29 cellular contexts compared by ENCODE assay signal in the genomic region with DNA sequence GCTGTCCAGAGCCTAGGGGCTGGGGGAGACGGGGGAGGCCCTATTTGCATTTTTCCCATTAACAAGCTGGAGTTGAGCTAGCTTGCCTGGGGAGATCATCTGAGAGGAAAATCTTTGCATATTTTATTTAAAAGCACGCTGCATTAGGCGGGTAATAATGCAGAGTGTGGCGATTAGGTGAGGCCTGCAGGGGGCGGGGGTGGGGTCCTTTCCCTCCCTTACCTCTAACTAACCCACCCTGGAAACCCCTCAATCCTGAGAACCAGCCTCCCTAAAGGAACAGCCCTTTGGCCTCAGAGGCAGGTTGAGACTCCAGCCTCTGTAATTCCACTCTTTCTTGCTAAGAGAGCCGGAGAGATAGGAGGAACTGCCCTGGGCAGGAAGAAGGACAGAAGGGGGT. TPM values are rescaled to one million over a fixed set of nuclear protein-coding genes. Genes with fewer than 3 reads are reported as not detected.
DNase-seq lines count a peak whose midpoint lies in the region; ATAC-seq, FAIRE-seq and TF ChIP-seq lines count a peak whose summit lies in the region.
"Had no signal": no experiment of that assay in that cellular context is flagged by ENCODE, and none has a peak within 500 bp of the region (broad histone marks: within the 10 kb centered on the region; RNA-seq: fewer than 3 reads in every experiment).

No MANE protein-coding gene starts in this region.

- no peaks in the 10 kb centered on the region for H3K36me3 ChIP-seq in GM06990 (ENCODE audit: control insufficient read depth, insufficient read depth, low read length)
- no peaks in the 10 kb centered on the region for H3K36me3 ChIP-seq in endothelial cell of umbilical vein (ENCODE audit: control insufficient read depth in 2 of 2, extremely low read depth in 1 of 2, insufficient read depth in 2 of 2, low read length in 2 of 2)
- no peaks in the 10 kb centered on the region for H3K36me3 ChIP-seq in neural progenitor cell
- H3K36me3 ChIP-seq in upper lobe of right lung: no peaks in the 10 kb centered on the region
- no peaks in the 10 kb centered on the region for H3K36me3 ChIP-seq in suprapubic skin
- no peaks in the 10 kb centered on the region for H3K36me3 ChIP-seq in breast epithelium
- H3K36me3 ChIP-seq: BLaER1, heart left ventricle, sigmoid colon had no signal

- H3K36me3 Mint-ChIP-seq in neural progenitor cell: no peaks in the 10 kb centered on the region
- H3K36me3 Mint-ChIP-seq: activated naive CD8-positive, alpha-beta T cell; stimulated activated memory B cell treated with anti-CD40 and anti-IgM and Interleukin-4, amounts not matched to agents 10 μg/mL and 1 μg/mL and 100 μg/mL, for 72 hours had no signal

- H3F3A ChIP-seq in neural progenitor cell (ENCODE audit: low read depth): peaks cover 54% of the 10 kb centered on the region

- no peak overlapping the region for H3K4me3 ChIP-seq in GM06990 (replicated peaks; ENCODE audit: low read depth, low read length)
- H3K4me3 ChIP-seq in endothelial cell of umbilical vein (replicated peaks in 1 of 3; ENCODE audit: insufficient read depth in 1 of 3, low read depth in 1 of 3, low read length in 3 of 3): no peak overlapping the region
- H3K4me3 ChIP-seq in neural progenitor cell: no peak overlapping the region
- no peak overlapping the region for H3K4me3 ChIP-seq in upper lobe of right lung
- no peak overlapping the region for H3K4me3 ChIP-seq in suprapubic skin
- no peak overlapping the region for H3K4me3 ChIP-seq in breast epithelium
- H3K4me3 ChIP-seq: BLaER1, GM12878, heart left ventricle, sigmoid colon had no signal

- H3K4me2 ChIP-seq in endothelial cell of umbilical vein (ENCODE audit: insufficient read depth, low read length) (no peak overlapping the region), neural progenitor cell (peak overlapping the region; percentile 69)
- H3K4me2 ChIP-seq: BLaER1 had no signal

- H2AFZ ChIP-seq in endothelial cell of umbilical vein (ENCODE audit: low read depth, low read length) (no peak overlapping the region), neural progenitor cell (replicated peaks) (peak overlapping the region; percentile 60)

- dilution Hi-C loops in endothelial cell of umbilical vein (cut with MboI; ENCODE audit: extremely low pct_ligation_motif_present, low sequenced_read_pairs): no loop called here

- POLR2A ChIA-PET in endothelial cell of umbilical vein (lab: Charles Lee): no interaction called here

- peaks cover 44% of the 10 kb centered on the region for H3K27me3 Mint-ChIP-seq in neural progenitor cell (ENCODE audit: insufficient read depth, low read depth)

- peaks cover 4% of the 10 kb centered on the region; the same call in 1 of the 2 replicates for H3K27me3 ChIP-seq in GM06990 (replicated peaks; ENCODE audit: control insufficient read depth, insufficient read depth, low read length)
- H3K27me3 ChIP-seq in endothelial cell of umbilical vein (ENCODE audit: control insufficient read depth in 2 of 2, insufficient read depth in 2 of 2, low read length in 2 of 2): peaks cover 65 to 84% of the 10 kb centered on the region in 2 experiments
- no peaks in the 10 kb centered on the region for H3K27me3 ChIP-seq in neural progenitor cell
- peaks cover 61% of the 10 kb centered on the region for H3K27me3 ChIP-seq in upper lobe of right lung
- peaks cover 61% of the 10 kb centered on the region for H3K27me3 ChIP-seq in suprapubic skin
- peaks cover 0 to 26% of the 10 kb centered on the region in 2 donors for H3K27me3 ChIP-seq in breast epithelium

- H3K9ac ChIP-seq in endothelial cell of umbilical vein (replicated peaks; ENCODE audit: extremely low read depth, insufficient read depth, low read length): no peak overlapping the region
- H3K9ac ChIP-seq in neural progenitor cell: no peak overlapping the region
- H3K9ac ChIP-seq: BLaER1 had no signal

- TF ChIP-seq EP300 in suprapubic skin (IDR thresholded peaks at IDR 0.05): no peak

- H3K4me1 ChIP-seq in endothelial cell of umbilical vein (ENCODE audit: control insufficient read depth, extremely low read depth, insufficient read depth, low read length) (peaks cover 2% of the 10 kb centered on the region), neural progenitor cell (peaks cover 35% of the 10 kb centered on the region), upper lobe of right lung (no peaks in the 10 kb centered on the region), suprapubic skin (peaks cover 4% of the 10 kb centered on the region), breast epithelium (no peaks in the 10 kb centered on the region)

- H3K27ac Mint-ChIP-seq in neural progenitor cell: no peak overlapping the region
- H3K27ac Mint-ChIP-seq: activated CD8-positive, alpha-beta T cell treated with anti-CD3 and anti-CD28 coated beads, Interleukin-2, amount 10 ng/mL, durations not matched to agents 7 days and 5 days; activated naive CD8-positive, alpha-beta T cell; stimulated activated memory B cell treated with anti-CD40 and anti-IgM and Interleukin-4, amounts not matched to agents 10 μg/mL and 1 μg/mL and 100 μg/mL, for 72 hours; T-helper 17 cell had no signal

- no peak for TF ChIP-seq POLR2A in endothelial cell of umbilical vein (IDR thresholded peaks at IDR 0.05; ENCODE audit: low read depth, low read length)
- TF ChIP-seq POLR2A in suprapubic skin (IDR thresholded peaks at IDR 0.05): no peak
- TF ChIP-seq POLR2A in breast epithelium (IDR thresholded peaks at IDR 0.05): no peak

- H3K9me1 ChIP-seq in endothelial cell of umbilical vein (replicated peaks; ENCODE audit: control insufficient read depth, extremely low read depth, insufficient read depth, low read length): no peaks in the 10 kb centered on the region

- no peak for FAIRE-seq in endothelial cell of umbilical vein (lab: Jason Lieb, UNC)
- FAIRE-seq: GM12878 had no signal

- peaks cover 3% of the 10 kb centered on the region for H3K9me3 Mint-ChIP-seq in neural progenitor cell
- H3K9me3 Mint-ChIP-seq: central memory CD8-positive, alpha-beta T cell; stimulated activated memory B cell treated with anti-CD40 and anti-IgM and Interleukin-4, amounts not matched to agents 10 μg/mL and 1 μg/mL and 100 μg/mL, for 72 hours had no signal

- ATAC-seq in upper lobe of right lung: no peak
- ATAC-seq: activated CD8-positive, alpha-beta T cell treated with anti-CD3 and anti-CD28 coated beads, Interleukin-2, amount 10 ng/mL, durations not matched to agents 7 days and 5 days; GM12878; heart left ventricle; left colon; stimulated activated memory B cell treated with anti-CD40 and anti-IgM and Interleukin-4, amounts not matched to agents 10 μg/mL and 1 μg/mL and 100 μg/mL, for 72 hours; T-helper 17 cell had no signal

- no peaks in the 10 kb centered on the region for H3K9me3 ChIP-seq in endothelial cell of umbilical vein (replicated peaks; ENCODE audit: control insufficient read depth, insufficient read depth, low read length)
- peaks cover 7% of the 10 kb centered on the region for H3K9me3 ChIP-seq in neural progenitor cell (ENCODE audit: low read depth)
- H3K9me3 ChIP-seq in upper lobe of right lung: no peaks in the 10 kb centered on the region
- no peaks in the 10 kb centered on the region for H3K9me3 ChIP-seq in suprapubic skin
- no peaks in the 10 kb centered on the region for H3K9me3 ChIP-seq in breast epithelium
- H3K9me3 ChIP-seq: BLaER1, heart left ventricle, sigmoid colon had no signal

- no peak for DNase-seq in GM06990 (ENCODE audit: extremely low read depth, insufficient read length)
- peak; percentile 86 for DNase-seq in NCI-H1048 (lab: John Stamatoyannopoulos, UW)
- no peak for DNase-seq in endothelial cell of umbilical vein (ENCODE audit: low read depth, low spot score)
- DNase-seq in neural progenitor cell (ENCODE audit: low spot score): peak; percentile 44
- no peak for DNase-seq in upper lobe of right lung
- no peak for DNase-seq in suprapubic skin (ENCODE audit: low spot score in 2 of 2)
- no peak for DNase-seq in activated naive CD4-positive, alpha-beta T cell (lab: John Stamatoyannopoulos, UW)
- no peak for DNase-seq in breast epithelium (ENCODE audit: low spot score in 2 of 2)
- DNase-seq: activated CD4-positive, alpha-beta T cell treated with anti-CD3 and anti-CD28 coated beads for 1 hour; activated CD8-positive, alpha-beta T cell treated with anti-CD3 and anti-CD28 coated beads, Interleukin-2, amount 10 ng/mL, durations not matched to agents 7 days and 5 days; anterior cingulate cortex; DMS79; heart left ventricle; IMR-90; left colon; mammary epithelial cell; NCI-H1092 treated with DMSO at 0.1 percent for 48 hours; NCI-H187; NCI-H2171 treated with DMSO at 0.1 percent for 48 hours; NCI-H748 treated with DMSO at 0.1 percent for 48 hours; sigmoid colon; stimulated activated CD4-positive, alpha-beta T cell treated with anti-CD3 and anti-CD28 coated beads, Interleukin-4, amount 100 ng/mL, for 24 hours; T-helper 17 cell had no signal

- peak overlapping the region; percentile 47 for H3K4me3 Mint-ChIP-seq in neural progenitor cell
- H3K4me3 Mint-ChIP-seq: activated CD8-positive, alpha-beta T cell treated with anti-CD3 and anti-CD28 coated beads, Interleukin-2, amount 10 ng/mL, durations not matched to agents 7 days and 5 days; activated naive CD8-positive, alpha-beta T cell; central memory CD8-positive, alpha-beta T cell; stimulated activated memory B cell treated with anti-CD40 and anti-IgM and Interleukin-4, amounts not matched to agents 10 μg/mL and 1 μg/mL and 100 μg/mL, for 72 hours; T-helper 17 cell had no signal

- BruUV-seq in endothelial cell of umbilical vein (replicated peaks; lab: Mats Ljungman, UMichigan): no TSS peak

- TF ChIP-seq CTCF in GM06990 (IDR thresholded peaks at IDR 0.05; ENCODE audit: insufficient read depth, low read length, poor library complexity, severe bottlenecking) (peak; percentile 20), endothelial cell of umbilical vein (IDR thresholded peaks at IDR 0.05; ENCODE audit: extremely low read depth in 1 of 2, insufficient read depth in 1 of 2, low read depth in 1 of 2, low read length in 2 of 2) (peak in 1 of 2 donors; percentile 5), neural progenitor cell (IDR thresholded peaks at IDR 0.05) (peak; percentile 44), upper lobe of right lung (IDR thresholded peaks at IDR 0.05) (no peak), suprapubic skin (IDR thresholded peaks at IDR 0.05) (no peak), breast epithelium (IDR thresholded peaks at IDR 0.05) (no peak)

- CTCF ChIA-PET in endothelial cell of umbilical vein (lab: Charles Lee): interaction anchor here (1.3 to 10.0 kb wide), 3 partner anchors 8 to 109 kb away, joined by 3 to 117 read pairs (median 4); a partner anchor contains a TSS

- no peaks in the 10 kb centered on the region for H3K79me2 ChIP-seq in endothelial cell of umbilical vein (ENCODE audit: control insufficient read depth, insufficient read depth, low read length)
- H3K79me2 ChIP-seq in neural progenitor cell (ENCODE audit: low read depth): no peaks in the 10 kb centered on the region

- H3K27ac ChIP-seq in endothelial cell of umbilical vein (ENCODE audit: insufficient read depth, low read depth, low read length) (no peak overlapping the region), neural progenitor cell (no peak overlapping the region), upper lobe of right lung (no peak overlapping the region), suprapubic skin (no peak overlapping the region), breast epithelium (no peak overlapping the region)
- H3K27ac ChIP-seq: BLaER1, heart left ventricle, RWPE1, sigmoid colon had no signal

- H4K20me1 ChIP-seq in endothelial cell of umbilical vein (replicated peaks; ENCODE audit: control insufficient read depth, extremely low read depth, insufficient read depth, low read length): no peaks in the 10 kb centered on the region
- H4K20me1 ChIP-seq in neural progenitor cell (ENCODE audit: low read depth): no peaks in the 10 kb centered on the region
- H4K20me1 ChIP-seq: BLaER1 had no signal

- H3K4me1 Mint-ChIP-seq in neural progenitor cell: peaks cover 13% of the 10 kb centered on the region

- intact Hi-C loops in endothelial cell of umbilical vein (cut with micrococcal nuclease) (no loop called here), upper lobe of right lung (cut with DNase I) (no loop called here), breast epithelium (cut with DNase I; ENCODE audit: low total_unique reads) (loop anchor here (5.0 kb wide), 1 partner anchor 1535 kb away; a partner anchor contains a TSS)

- WGBS in suprapubic skin: 33% methylated on average over 6 of the region's 6 CpGs

RNA-seq across cellular contexts. Expression of a gene that starts 16.1 kb away (rescaled TPM):
- total RNA-seq in endothelial cell of umbilical vein (15.3 and 18.5 TPM in 2 replicates), neural progenitor cell (ENCODE audit: low replicate concordance) (4.4 and 8.0 TPM in 2 replicates), upper lobe of right lung (13.9 TPM), suprapubic skin (10 to 100 TPM in 1 of 4 donors, 1 to 10 TPM in 3; 8.9 to 11.8 (median 9.5) TPM), breast epithelium (10 to 100 TPM in 2 of 3 donors, 1 to 10 TPM in 1; 8.2 to 16.0 (median 13.1) TPM)
- polyA plus RNA-seq in endothelial cell of umbilical vein: 12.4 and 13.3 TPM in 2 replicates
- 10.2 and 11.5 TPM in 2 replicates for polyA plus RNA-seq in endothelial cell of umbilical vein (2011; cell fraction: cytosol; rRNA removed)
- 14.0 and 18.7 TPM in 2 replicates for polyA plus RNA-seq in endothelial cell of umbilical vein (2011; cell fraction: nucleus; rRNA removed)
- polyA plus RNA-seq in endothelial cell of umbilical vein (2012): 14.1 and 17.0 TPM in 2 replicates
- polyA minus RNA-seq in endothelial cell of umbilical vein: 24.4 and 32.5 TPM in 2 replicates
- polyA minus RNA-seq in endothelial cell of umbilical vein (2011; cell fraction: cytosol; rRNA and poly(A)+ RNA removed): 13.9 TPM
- polyA minus RNA-seq in endothelial cell of umbilical vein (2011; cell fraction: nucleus; rRNA and poly(A)+ RNA removed): 4.5 and 4.9 TPM in 2 replicates

Comparison
In these comparisons a context has a peak if more than half of its experiments do, and no peak if none do; other contexts are left out.
1. DNase-seq: peak in NCI-H1048 (single experiment) and neural progenitor cell (single experiment); none in GM06990 (single experiment), endothelial cell of umbilical vein (single experiment), upper lobe of right lung (single experiment), suprapubic skin (0 of 2), activated naive CD4-positive, alpha-beta T cell (0 of 4) and breast epithelium (0 of 2).
2. CTCF ChIP-seq: peak in GM06990 (single experiment) and neural progenitor cell (single experiment); none in upper lobe of right lung (single experiment), suprapubic skin (0 of 2) and breast epithelium (0 of 3).